Comparison of ENCODE assay signal across 8 cellular contexts in the genomic region with DNA sequence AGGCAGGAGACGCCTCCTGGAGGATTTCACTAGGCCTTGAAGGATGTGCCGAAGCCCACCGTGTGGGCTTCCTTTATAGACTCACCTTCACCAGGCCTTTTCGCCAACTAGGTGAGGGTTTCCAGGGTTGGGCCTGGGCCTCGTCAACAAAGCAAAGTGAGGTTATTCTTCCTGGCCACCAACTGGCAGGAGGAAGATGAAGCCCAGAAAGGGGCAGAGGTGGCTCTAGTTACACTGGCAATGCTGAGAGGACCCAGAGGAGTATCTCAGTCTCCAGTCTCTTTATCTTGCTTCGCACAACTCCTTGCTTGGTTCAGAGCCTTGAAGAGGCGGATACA. TPM values are rescaled to one million over a fixed set of nuclear protein-coding genes. Genes with fewer than 3 reads are reported as not detected.
A peak's percentile ranks its signal among the peaks of the same experiment; 100 is the strongest.
DNase-seq lines count a peak whose midpoint lies in the region; ATAC-seq and TF ChIP-seq lines count a peak whose summit lies in the region.

No MANE protein-coding gene starts in this region.

- intact Hi-C loops in psoas muscle (cut with DNase I): no loop called here

- H3K27me3 ChIP-seq in RWPE2 (ENCODE audit: insufficient read depth, poor library complexity, severe bottlenecking) (no peaks in the 10 kb centered on the region), psoas muscle (ENCODE audit: insufficient read depth in 3 of 3, low read length in 2 of 3) (no peaks in the 10 kb centered on the region)

- H3K4me3 ChIP-seq in RWPE2 (ENCODE audit: severe bottlenecking) (no peak overlapping the region), psoas muscle (peak overlapping the region; percentile 89)

- H3K4me1 ChIP-seq in RWPE2 (ENCODE audit: insufficient read depth, poor library complexity, severe bottlenecking) (no peaks in the 10 kb centered on the region), psoas muscle (peaks cover 39% of the 10 kb centered on the region)

- no peak for DNase-seq in RWPE2 (ENCODE audit: low spot score)
- DNase-seq in epithelial cell of prostate (ENCODE audit: low read depth, low spot score): no peak
- no peak for DNase-seq in psoas muscle
- DNase-seq in hepatic stellate cell (ENCODE audit: low spot score): no peak
- DNase-seq in inferior parietal cortex (ENCODE audit: extremely low spot score): no peak
- DNase-seq in SHP77 treated with DMSO at 0.1 percent for 48 hours (lab: John Stamatoyannopoulos, UW): no peak

- H3K9me3 ChIP-seq in RWPE2 (ENCODE audit: severe bottlenecking) (no peaks in the 10 kb centered on the region), psoas muscle (no peaks in the 10 kb centered on the region)

- H3K36me3 ChIP-seq in RWPE2 (ENCODE audit: low read depth): no peaks in the 10 kb centered on the region; the same call in 1 of the 2 replicates
- H3K36me3 ChIP-seq in psoas muscle (ENCODE audit: insufficient read depth in 1 of 2, low read depth in 1 of 2): no peaks in the 10 kb centered on the region

- ATAC-seq in GM18873 (IDR thresholded peaks at IDR 0.05; ENCODE audit: low FRiP score, unreplicated experiment) (peak; percentile 4), RWPE2 (ENCODE audit: low read depth) (no peak), psoas muscle (no peak), HG03442 (IDR thresholded peaks at IDR 0.05; ENCODE audit: unreplicated experiment) (no peak)

- WGBS in psoas muscle, 3 donors: 45 to 71% (median 51%) methylated on average over 5 to 7 of the region's 7 CpGs

- H3K27ac ChIP-seq in RWPE2 (ENCODE audit: poor library complexity, severe bottlenecking) (peak overlapping the region; percentile 75), epithelial cell of prostate (peak overlapping the region; percentile 63), psoas muscle (peak overlapping the region; percentile 97)

- TF ChIP-seq CTCF in RWPE2 (IDR thresholded peaks at IDR 0.05; ENCODE audit: poor library complexity, severe bottlenecking) (no peak), psoas muscle (IDR thresholded peaks at IDR 0.05) (no peak)

RNA-seq across cellular contexts. Expression of a gene that starts 0.4 kb away (rescaled TPM):
- 10 to 100 TPM in 3 of 4 donors, 1 to 10 TPM in 1; 9.0 to 33.0 (median 17.2) TPM for total RNA-seq in psoas muscle
- polyA plus RNA-seq in psoas muscle: 10 to 100 TPM in 2 of 3 donors, 1 to 10 TPM in 1; 4.9 to 15.8 (median 15.5) TPM
